22 cellular contexts compared by ENCODE assay signal in the genomic region with DNA sequence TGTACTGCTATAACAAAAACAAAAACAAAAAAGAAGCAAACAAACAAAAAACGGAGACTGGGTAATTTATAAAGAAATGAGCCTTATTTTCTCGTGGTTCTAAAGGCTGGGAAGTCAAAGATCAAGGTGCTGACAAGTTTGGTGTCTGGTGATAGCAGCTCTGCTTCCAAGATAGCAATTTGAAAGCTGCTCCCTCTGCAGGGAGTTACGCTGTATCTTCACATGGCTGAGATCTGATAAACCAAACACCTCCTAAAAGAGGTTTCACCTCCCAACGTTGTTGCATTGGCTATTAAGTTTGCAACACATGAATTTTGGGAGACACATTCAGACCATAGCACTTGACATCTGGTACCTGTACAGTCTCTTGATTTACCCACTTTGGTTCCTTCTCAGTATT.
DNase-seq lines count a peak whose midpoint lies in the region; ATAC-seq, FAIRE-seq and TF ChIP-seq lines count a peak whose summit lies in the region.
"Had no signal": no experiment of that assay in that cellular context is flagged by ENCODE, and none has a peak within 500 bp of the region (broad histone marks: within the 10 kb centered on the region; RNA-seq: fewer than 3 reads in every experiment).

No MANE protein-coding gene starts in this region.

- no peaks in the 10 kb centered on the region for H3K9me3 Mint-ChIP-seq in stimulated activated naive B cell treated with anti-CD40 and anti-IgM and Interleukin-4, amounts not matched to agents 10 μg/mL and 1 μg/mL and 100 μg/mL, for 72 hours
- H3K9me3 Mint-ChIP-seq: activated T-helper 1 cell treated with anti-CD3 and anti-CD28 coated beads, Interleukin-12 subunit alpha, Interleukin-12 subunit beta, Interleukin-2, Interleukin-4 antibody, amounts not matched to agents 30 ng/mL and 10 ng/mL and 1 ng/mL, durations not matched to agents 14 hours and 24 hours and 36 hours had no signal

- H3F3A ChIP-seq in Loucy (ENCODE audit: low read depth) = no peaks in the 10 kb centered on the region

- no peak overlapping the region for H3K4me3 Mint-ChIP-seq in stimulated activated naive B cell treated with anti-CD40 and anti-IgM and Interleukin-4, amounts not matched to agents 10 μg/mL and 1 μg/mL and 100 μg/mL, for 72 hours
- H3K4me3 Mint-ChIP-seq: activated naive CD8-positive, alpha-beta T cell; activated T-helper 1 cell treated with anti-CD3 and anti-CD28 coated beads, Interleukin-12 subunit alpha, Interleukin-12 subunit beta, Interleukin-2, Interleukin-4 antibody, amounts not matched to agents 30 ng/mL and 10 ng/mL and 1 ng/mL, durations not matched to agents 14 hours and 24 hours and 36 hours had no signal

- H2AFZ ChIP-seq in Loucy (ENCODE audit: low read length) (no peak overlapping the region), keratinocyte (ENCODE audit: control insufficient read depth, low read length) (no peak overlapping the region)

- H4K20me1 ChIP-seq in Loucy (ENCODE audit: insufficient read depth, low read length, poor library complexity, severe bottlenecking) (no peaks in the 10 kb centered on the region), keratinocyte (ENCODE audit: control insufficient read depth, extremely low read depth, insufficient read depth, low read length) (no peaks in the 10 kb centered on the region)
- H4K20me1 ChIP-seq: BLaER1 had no signal

- H3K36me3 Mint-ChIP-seq in stimulated activated naive B cell treated with anti-CD40 and anti-IgM and Interleukin-4, amounts not matched to agents 10 μg/mL and 1 μg/mL and 100 μg/mL, for 72 hours = no peaks in the 10 kb centered on the region
- H3K36me3 Mint-ChIP-seq: activated naive CD8-positive, alpha-beta T cell had no signal

- no peaks in the 10 kb centered on the region for H3K27me3 Mint-ChIP-seq in stimulated activated naive B cell treated with anti-CD40 and anti-IgM and Interleukin-4, amounts not matched to agents 10 μg/mL and 1 μg/mL and 100 μg/mL, for 72 hours
- H3K27me3 Mint-ChIP-seq: activated naive CD8-positive, alpha-beta T cell had no signal

- no peaks in the 10 kb centered on the region for H3K9me1 ChIP-seq in keratinocyte (ENCODE audit: control insufficient read depth, extremely low read depth, insufficient read depth, low read length)

- DNase-seq in DMS53 (lab: John Stamatoyannopoulos, UW) = peak; percentile 10
- DNase-seq in DMS53 treated with DMSO at 0.1 percent for 48 hours (lab: John Stamatoyannopoulos, UW; ENCODE audit: unreplicated experiment) = no peak
- no peak for DNase-seq in keratinocyte (ENCODE audit: low read depth, low spot score)
- no peak for DNase-seq in esophagus squamous epithelium (lab: John Stamatoyannopoulos, UW)
- no peak for DNase-seq in stimulated activated naive B cell treated with anti-CD40 and anti-IgM and Interleukin-4, amounts not matched to agents 10 μg/mL and 1 μg/mL and 100 μg/mL, for 72 hours
- DNase-seq in DMS153 treated with DMSO at 0.1 percent for 48 hours (lab: John Stamatoyannopoulos, UW; ENCODE audit: unreplicated experiment) = no peak
- DNase-seq: activated CD4-positive, CD25-positive, alpha-beta regulatory T cell treated with anti-CD3 and anti-CD28 coated beads, Interleukin-2, amount 50 U/mL, for 72 hours; cortex of kidney; IMR-90; NCI-H1930; NCI-H510A; psoas muscle; stimulated activated CD4-positive, alpha-beta T cell treated with anti-CD3 and anti-CD28 coated beads, Interleukin-4, amount 100 ng/mL, for 4 hours; upper lobe of right lung had no signal

- no peak overlapping the region for H3K4me3 ChIP-seq in Loucy (ENCODE audit: low read length, poor library complexity, severe bottlenecking)
- no peak overlapping the region for H3K4me3 ChIP-seq in keratinocyte (ENCODE audit: control insufficient read depth in 2 of 3, extremely low read depth in 1 of 3, insufficient read depth in 2 of 3, low read depth in 1 of 3, low read length in 3 of 3)
- no peak overlapping the region for H3K4me3 ChIP-seq in esophagus squamous epithelium
- H3K4me3 ChIP-seq: BLaER1, gastroesophageal sphincter, psoas muscle, upper lobe of right lung had no signal

- TF ChIP-seq POLR2A in esophagus squamous epithelium (IDR thresholded peaks at IDR 0.05) = no peak

- H3K9me2 ChIP-seq in Loucy (replicated peaks; ENCODE audit: low read depth, low read length) = no peaks in the 10 kb centered on the region

- ATAC-seq in stimulated activated naive B cell treated with anti-CD40 and anti-IgM and Interleukin-4, amounts not matched to agents 10 μg/mL and 1 μg/mL and 100 μg/mL, for 72 hours (replicated peaks) = no peak
- ATAC-seq: gastroesophageal sphincter, psoas muscle, upper lobe of right lung had no signal

- no peak overlapping the region for H3K27ac Mint-ChIP-seq in stimulated activated naive B cell treated with anti-CD40 and anti-IgM and Interleukin-4, amounts not matched to agents 10 μg/mL and 1 μg/mL and 100 μg/mL, for 72 hours
- H3K27ac Mint-ChIP-seq: activated naive CD8-positive, alpha-beta T cell; activated T-helper 1 cell treated with anti-CD3 and anti-CD28 coated beads, Interleukin-12 subunit alpha, Interleukin-12 subunit beta, Interleukin-2, Interleukin-4 antibody, amounts not matched to agents 30 ng/mL and 10 ng/mL and 1 ng/mL, durations not matched to agents 14 hours and 24 hours and 36 hours had no signal

- H3K36me3 ChIP-seq in Loucy (ENCODE audit: insufficient read depth, low read length) (no peaks in the 10 kb centered on the region), keratinocyte (ENCODE audit: control insufficient read depth in 2 of 2, extremely low read depth in 1 of 2, insufficient read depth in 2 of 2, low read length in 2 of 2) (no peaks in the 10 kb centered on the region), esophagus squamous epithelium (no peaks in the 10 kb centered on the region)
- H3K36me3 ChIP-seq: BLaER1, gastroesophageal sphincter, upper lobe of right lung had no signal

- H3K9ac ChIP-seq in Loucy (ENCODE audit: low read depth, low read length, poor library complexity, severe bottlenecking) (no peak overlapping the region), keratinocyte (ENCODE audit: control insufficient read depth, extremely low read depth, insufficient read depth, low read length) (no peak overlapping the region)
- H3K9ac ChIP-seq: BLaER1 had no signal

- dilution Hi-C loops in keratinocyte (cut with MboI; ENCODE audit: extremely low pct_ligation_motif_present, low sequenced_read_pairs) = no loop called here

- H3K4me2 ChIP-seq in Loucy (ENCODE audit: low read depth, low read length, poor library complexity, severe bottlenecking) (no peak overlapping the region), keratinocyte (ENCODE audit: control insufficient read depth, extremely low read depth, insufficient read depth, low read depth, low read length) (no peak overlapping the region)
- H3K4me2 ChIP-seq: BLaER1 had no signal

- no peak for FAIRE-seq in keratinocyte (lab: Jason Lieb, UNC)
- FAIRE-seq: A204.1, endothelial cell of umbilical vein had no signal

- peaks cover 7% of the 10 kb centered on the region for H3K4me1 ChIP-seq in Loucy (ENCODE audit: insufficient read depth, low read length, poor library complexity, severe bottlenecking)
- H3K4me1 ChIP-seq in keratinocyte (ENCODE audit: control insufficient read depth, extremely low read depth, insufficient read depth, low read length) = no peaks in the 10 kb centered on the region
- no peaks in the 10 kb centered on the region for H3K4me1 ChIP-seq in esophagus squamous epithelium
- H3K4me1 ChIP-seq: BLaER1, gastroesophageal sphincter, psoas muscle, upper lobe of right lung had no signal

- WGBS in esophagus squamous epithelium, 2 donors = 42 to 46% methylated on average over 4 of the region's 4 CpGs

- peak; percentile 32 for TF ChIP-seq CTCF in Loucy (conservative IDR thresholded peaks at IDR 0.05; ENCODE audit: low read length)
- TF ChIP-seq CTCF in VCaP (conservative IDR thresholded peaks at IDR 0.05) = peak; percentile 63
- peak in 2 of 3 experiments; percentile 16 to 35 for TF ChIP-seq CTCF in keratinocyte (optimal IDR thresholded peaks at IDR 0.05 in 1 of 3, IDR thresholded peaks at IDR 0.05 in 1 of 3, conservative IDR thresholded peaks at IDR 0.05 in 1 of 3; ENCODE audit: extremely low read depth in 1 of 3, insufficient read depth in 2 of 3, low read length in 3 of 3)
- no peak for TF ChIP-seq CTCF in esophagus squamous epithelium (IDR thresholded peaks at IDR 0.05)

- H3K27ac ChIP-seq in VCaP (no peak overlapping the region), keratinocyte (ENCODE audit: control insufficient read depth, insufficient read depth, low read length) (no peak overlapping the region), esophagus squamous epithelium (no peak overlapping the region)
- H3K27ac ChIP-seq: BLaER1, gastroesophageal sphincter, psoas muscle, upper lobe of right lung had no signal

- H3K79me2 ChIP-seq in Loucy (ENCODE audit: insufficient read depth, low read length) (no peaks in the 10 kb centered on the region), keratinocyte (ENCODE audit: control insufficient read depth, insufficient read depth, low read length) (no peaks in the 10 kb centered on the region)

- H3K4me1 Mint-ChIP-seq in stimulated activated naive B cell treated with anti-CD40 and anti-IgM and Interleukin-4, amounts not matched to agents 10 μg/mL and 1 μg/mL and 100 μg/mL, for 72 hours = no peaks in the 10 kb centered on the region

- H3K9me3 ChIP-seq in Loucy (ENCODE audit: insufficient read depth, low read depth, low read length) = no peaks in the 10 kb centered on the region
- no peaks in the 10 kb centered on the region for H3K9me3 ChIP-seq in keratinocyte (ENCODE audit: control insufficient read depth, low read depth, low read length)
- no peaks in the 10 kb centered on the region for H3K9me3 ChIP-seq in esophagus squamous epithelium
- H3K9me3 ChIP-seq: BLaER1, gastroesophageal sphincter, psoas muscle, upper lobe of right lung had no signal

- intact Hi-C loops in esophagus squamous epithelium (cut with DNase I) = no loop called here

- H3K27me3 ChIP-seq in Loucy (ENCODE audit: insufficient read depth, low read length, poor library complexity, severe bottlenecking) (no peaks in the 10 kb centered on the region), keratinocyte (ENCODE audit: control insufficient read depth, extremely low read depth, insufficient read depth, low read length) (no peaks in the 10 kb centered on the region), esophagus squamous epithelium (no peaks in the 10 kb centered on the region)
- H3K27me3 ChIP-seq: BLaER1, gastroesophageal sphincter, upper lobe of right lung had no signal

Comparison
In these comparisons a context has a peak if more than half of its experiments do, and no peak if none do; other contexts are left out.
1. CTCF ChIP-seq: peak in Loucy (single experiment), VCaP (single experiment) and keratinocyte (2 of 3); none in esophagus squamous epithelium (0 of 6).